8 cellular contexts compared by ENCODE assay signal in genomic region chrX:24024819-24025740, GRCh38. TPM values are rescaled to one million over a fixed set of nuclear protein-coding genes. Genes with fewer than 3 reads are reported as not detected.
DNase-seq lines count a peak whose midpoint lies in the region; ATAC-seq and TF ChIP-seq lines count a peak whose summit lies in the region.

No MANE protein-coding gene starts in this region.

- H3K4me3 ChIP-seq in fibroblast of mammary gland (ENCODE audit: control insufficient read depth, low read depth, low read length): peak overlapping the region; percentile 75

- no peak for TF ChIP-seq CTCF in fibroblast of mammary gland (conservative IDR thresholded peaks at IDR 0.05; ENCODE audit: control insufficient read depth, insufficient read depth, low read depth, low read length)

- H3K9me3 Mint-ChIP-seq in natural killer cell treated with Interleukin-12 subunit alpha and Interleukin-12 subunit beta and Interleukin-15 and Interleukin-18, amount 100 ng/mL, for 72 hours: no peaks in the 10 kb centered on the region

- peak overlapping the region; percentile 55 to 88 for H3K27ac Mint-ChIP-seq in natural killer cell treated with Interleukin-12 subunit alpha and Interleukin-12 subunit beta and Interleukin-15 and Interleukin-18, amount 100 ng/mL, for 72 hours

- H3K27me3 Mint-ChIP-seq in natural killer cell treated with Interleukin-12 subunit alpha and Interleukin-12 subunit beta and Interleukin-15 and Interleukin-18, amount 100 ng/mL, for 72 hours: peaks cover 0 to 11% of the 10 kb centered on the region in 2 donors

- H3K9me3 ChIP-seq in KOPT-K1 (ENCODE audit: insufficient read depth, low read length, poor library complexity, severe bottlenecking): no peaks in the 10 kb centered on the region

- peak; percentile 88 for DNase-seq in EL
- DNase-seq in RKO (ENCODE audit: low spot score): peak; percentile 86
- peak; percentile 55 to 69 for DNase-seq in activated T-helper 1 cell treated with anti-CD3 and anti-CD28 coated beads, Interleukin-2, amount 50 U/mL, for 16 hours (ENCODE audit: low read depth in 1 of 2, low spot score in 1 of 2)
- DNase-seq in fibroblast of mammary gland (ENCODE audit: low read depth): peak; percentile 87
- DNase-seq in natural killer cell treated with Interleukin-12 subunit alpha and Interleukin-12 subunit beta and Interleukin-15 and Interleukin-18, amount 100 ng/mL, for 72 hours (ENCODE audit: low spot score): peak; percentile 91
- DNase-seq in stimulated activated naive CD4-positive, alpha-beta T cell (lab: John Stamatoyannopoulos, UW): peak; percentile 71 to 88 (median 82)

- peaks cover 11 to 25% of the 10 kb centered on the region in 2 donors for H3K4me1 Mint-ChIP-seq in natural killer cell treated with Interleukin-12 subunit alpha and Interleukin-12 subunit beta and Interleukin-15 and Interleukin-18, amount 100 ng/mL, for 72 hours (ENCODE audit: low read depth in 2 of 2)

- peaks cover 17% of the 10 kb centered on the region for H3K36me3 ChIP-seq in KOPT-K1 (ENCODE audit: insufficient read depth, low read length)

- peak overlapping the region; percentile 88 for H3K4me3 Mint-ChIP-seq in natural killer cell treated with Interleukin-12 subunit alpha and Interleukin-12 subunit beta and Interleukin-15 and Interleukin-18, amount 100 ng/mL, for 72 hours

- H3K27ac ChIP-seq in KOPT-K1 (ENCODE audit: low read depth, low read length, poor library complexity, severe bottlenecking): peak overlapping the region; percentile 88

- peaks cover 7% of the 10 kb centered on the region for H3K36me3 Mint-ChIP-seq in natural killer cell treated with Interleukin-12 subunit alpha and Interleukin-12 subunit beta and Interleukin-15 and Interleukin-18, amount 100 ng/mL, for 72 hours

- ATAC-seq in GM21786 (IDR thresholded peaks at IDR 0.05; ENCODE audit: unreplicated experiment): peak; percentile 73
- peak; percentile 96 to 97 for ATAC-seq in natural killer cell treated with Interleukin-12 subunit alpha and Interleukin-12 subunit beta and Interleukin-15 and Interleukin-18, amount 100 ng/mL, for 72 hours

RNA-seq across cellular contexts. Expression of gene KLHL15, which starts 1.9 kb away (rescaled TPM):
- total RNA-seq in natural killer cell treated with Interleukin-12 subunit alpha and Interleukin-12 subunit beta and Interleukin-15 and Interleukin-18, amount 100 ng/mL, for 72 hours: 10 to 100 TPM in 1 of 2 donors, 1 to 10 TPM in 1; 9.3 to 11.2 TPM

RNA-seq across cellular contexts. Expression of gene EIF2S3, which starts 29.7 kb away (rescaled TPM):
- total RNA-seq in natural killer cell treated with Interleukin-12 subunit alpha and Interleukin-12 subunit beta and Interleukin-15 and Interleukin-18, amount 100 ng/mL, for 72 hours: 100 to 1,000 TPM; 174 to 194 TPM

Comparison
In these comparisons a context has a peak if more than half of its experiments do, and no peak if none do; other contexts are left out.
1. Peak in every context shown above with its lines: DNase-seq, ATAC-seq, H3K4me3 ChIP-seq and H3K27ac ChIP-seq.